9 cellular contexts compared by ENCODE assay signal in the genomic region with DNA sequence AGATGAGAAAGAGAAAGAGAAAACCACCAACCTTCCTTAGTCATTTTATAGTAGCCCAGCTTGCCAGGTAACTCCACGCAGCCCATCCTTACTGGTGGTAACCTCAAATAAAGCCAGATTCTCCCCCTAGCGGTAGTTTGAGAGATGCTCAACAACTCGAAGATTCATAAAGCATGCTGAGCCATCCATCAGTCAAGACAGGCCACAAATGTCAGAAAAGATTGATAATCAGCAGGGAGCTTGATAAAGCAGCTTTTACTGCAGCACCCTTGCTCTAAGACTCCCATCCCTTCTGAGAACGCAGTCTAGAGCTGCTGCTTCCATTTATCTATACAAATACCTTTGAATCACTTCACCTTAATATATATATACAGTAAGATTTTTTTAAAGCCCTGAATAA.
DNase-seq lines count a peak whose midpoint lies in the region; ATAC-seq and TF ChIP-seq lines count a peak whose summit lies in the region.
"Had no signal": no experiment of that assay in that cellular context is flagged by ENCODE, and none has a peak within 500 bp of the region (broad histone marks: within the 10 kb centered on the region; RNA-seq: fewer than 3 reads in every experiment).

No MANE protein-coding gene starts in this region.

- no peak for TF ChIP-seq CTCF in Calu3 (IDR thresholded peaks at IDR 0.05; ENCODE audit: unreplicated experiment)
- TF ChIP-seq CTCF in foreskin fibroblast (IDR thresholded peaks at IDR 0.05; ENCODE audit: low read depth, low read length), result peak; percentile 73

- H3K9me3 Mint-ChIP-seq in Calu3 (ENCODE audit: low read depth, unreplicated experiment), result peaks cover 10% of the 10 kb centered on the region

- no TSS peak for BruUV-seq in Calu3 (replicated peaks; lab: Mats Ljungman, UMichigan)

- H3K4me3 ChIP-seq in foreskin fibroblast (ENCODE audit: low read depth in 1 of 2, low read length in 2 of 2), result no peak overlapping the region
- H3K4me3 ChIP-seq: SK-N-MC had no signal

- CTCF ChIA-PET in Calu3 (lab: Charles Lee), result interaction anchor here (0.7 to 0.8 kb wide), 2 partner anchors 12 to 84 kb away, joined by 3 to 5 read pairs; no protein-coding TSS in a partner anchor

- no peaks in the 10 kb centered on the region for H3K4me1 Mint-ChIP-seq in Calu3 (ENCODE audit: low read depth, unreplicated experiment)

- no peak for ATAC-seq in HG03439 (IDR thresholded peaks at IDR 0.05; ENCODE audit: unreplicated experiment)
- no peak for ATAC-seq in GM21447 (IDR thresholded peaks at IDR 0.05; ENCODE audit: unreplicated experiment)

- no peaks in the 10 kb centered on the region for H3K36me3 Mint-ChIP-seq in Calu3 (ENCODE audit: insufficient read depth, unreplicated experiment)

- intact Hi-C loops in Calu3 (cut with micrococcal nuclease; ENCODE audit: unreplicated experiment), result no loop called here

- no peak overlapping the region for H3K4me3 Mint-ChIP-seq in Calu3 (ENCODE audit: low read depth, unreplicated experiment)

- no peaks in the 10 kb centered on the region for H3K27me3 Mint-ChIP-seq in Calu3 (ENCODE audit: unreplicated experiment)

- no peak overlapping the region for H3K27ac Mint-ChIP-seq in Calu3 (ENCODE audit: unreplicated experiment)

- peak; percentile 28 for DNase-seq in Calu3
- DNase-seq in GM19240 (ENCODE audit: insufficient read length, low spot score), result peak; percentile 18
- peak; percentile 83 for DNase-seq in M059J (ENCODE audit: low read depth)
- DNase-seq in SK-N-DZ (ENCODE audit: low spot score), result peak; percentile 46
- peak; percentile 47 to 62 for DNase-seq in foreskin fibroblast
- peak; percentile 71 for DNase-seq in pons (ENCODE audit: low spot score)

Comparison
In these comparisons a context has a peak if more than half of its experiments do, and no peak if none do; other contexts are left out.
1. DNase-seq: peak in every context shown above with its lines; median percentile 83 in M059J; 71 in pons; 54 in foreskin fibroblast; 46 in SK-N-DZ; 28 in Calu3; 18 in GM19240.